ENCODE assay signal across 26 cellular contexts in the genomic region with DNA sequence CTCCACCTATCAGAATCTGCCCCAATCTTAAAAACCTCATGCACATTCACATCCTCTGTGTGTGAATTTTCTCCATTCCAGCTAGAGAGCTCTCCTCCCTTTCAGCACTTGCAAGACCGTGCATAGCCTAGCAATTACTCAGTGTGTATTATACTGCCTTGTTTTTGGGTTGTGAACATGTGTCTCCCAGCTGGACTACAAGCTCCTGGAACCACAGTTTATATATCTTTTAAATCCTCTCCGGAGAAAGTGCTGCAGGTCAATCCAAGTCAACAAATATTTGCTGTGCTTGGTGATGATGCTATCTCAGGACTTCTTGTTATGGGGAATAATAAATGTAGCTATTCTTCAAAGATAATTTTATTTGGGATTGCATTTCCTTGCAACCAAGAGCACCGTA.
"Had no signal": no experiment of that assay in that cellular context is flagged by ENCODE, and none has a peak within 500 bp of the region (broad histone marks: within the 10 kb centered on the region; RNA-seq: fewer than 3 reads in every experiment).

No MANE protein-coding gene starts in this region.

- DNase-seq: activated CD4-positive, alpha-beta T cell treated with anti-CD3 and anti-CD28 coated beads, Interleukin-2, amount 10 ng/mL, durations not matched to agents 7 days and 5 days; activated CD4-positive, CD25-positive, alpha-beta regulatory T cell treated with anti-CD3 and anti-CD28 coated beads, Interleukin-2, amount 50 U/mL, for 72 hours; activated CD8-positive, alpha-beta memory T cell treated with anti-CD3 and anti-CD28 coated beads, Interleukin-2, amount 10 ng/mL, durations not matched to agents 7 days and 5 days; activated CD8-positive, alpha-beta T cell treated with anti-CD3 and anti-CD28 coated beads for 36 hours; activated gamma-delta T cell; activated naive CD4-positive, alpha-beta T cell treated with anti-CD3 and anti-CD28 coated beads, Interleukin-2, amount 50 U/mL, for 16 hours; activated naive CD8-positive, alpha-beta T cell treated with anti-CD3 and anti-CD28 coated beads, Interleukin-2, amount 50 U/mL, for 24 hours; aorta; colonic mucosa; dorsolateral prefrontal cortex; effector memory CD8-positive, alpha-beta T cell; esophagus squamous epithelium; foreskin melanocyte; glutamatergic neuron; immature natural killer cell; kidney glomerular epithelial cell; left lung; ovary; psoas muscle; stimulated activated CD4-positive, alpha-beta T cell treated with anti-CD3 and anti-CD28 coated beads, Interleukin-4, amount 100 ng/mL, for 4 hours; stimulated activated naive CD8-positive, alpha-beta T cell treated with anti-CD3 and anti-CD28 coated beads, Interleukin-15, Interleukin-2, amounts not matched to agents 100 U/mL and 50 U/mL, for 24 hours; upper lobe of left lung; WERI-Rb-1 had no signal

- H3K9me3 ChIP-seq: colonic mucosa, esophagus squamous epithelium, left lung, ovary, psoas muscle, right atrium auricular region, upper lobe of left lung had no signal

- H3K79me2 ChIP-seq: hepatocyte had no signal

- H3K4me1 ChIP-seq: colonic mucosa, esophagus squamous epithelium, left lung, psoas muscle, right atrium auricular region, upper lobe of left lung had no signal

- H3K36me3 ChIP-seq: colonic mucosa, esophagus squamous epithelium, left lung, ovary, right atrium auricular region, upper lobe of left lung, WERI-Rb-1 had no signal

- H3K4me3 ChIP-seq: colonic mucosa, dorsolateral prefrontal cortex, esophagus squamous epithelium, hepatocyte, left lung, ovary, psoas muscle, right atrium auricular region, upper lobe of left lung had no signal

- H3K27me3 ChIP-seq: colonic mucosa, hepatocyte, ovary, right atrium auricular region, upper lobe of left lung had no signal

- H3K27ac ChIP-seq: colonic mucosa, dorsolateral prefrontal cortex, esophagus squamous epithelium, hepatocyte, left lung, ovary, psoas muscle, right atrium auricular region, upper lobe of left lung, WERI-Rb-1 had no signal

- H2AFZ ChIP-seq: hepatocyte had no signal

- H3K4me2 ChIP-seq: hepatocyte had no signal

- ATAC-seq: activated CD8-positive, alpha-beta memory T cell treated with anti-CD3 and anti-CD28 coated beads, Interleukin-2, amount 10 ng/mL, durations not matched to agents 7 days and 5 days; activated CD8-positive, alpha-beta T cell treated with anti-CD3 and anti-CD28 coated beads for 36 hours; activated naive CD8-positive, alpha-beta T cell treated with anti-CD3 and anti-CD28 coated beads, Interleukin-2, amount 50 U/mL, for 24 hours; effector memory CD8-positive, alpha-beta T cell; left lung; natural killer cell treated with Interleukin-12 subunit alpha and Interleukin-12 subunit beta and Interleukin-15 and Interleukin-18, amount 100 ng/mL, for 72 hours; psoas muscle; stimulated activated naive CD8-positive, alpha-beta T cell treated with anti-CD3 and anti-CD28 coated beads, Interleukin-15, Interleukin-2, amounts not matched to agents 100 U/mL and 50 U/mL, for 24 hours had no signal
